20 cellular contexts compared by ENCODE assay signal in the genomic region with DNA sequence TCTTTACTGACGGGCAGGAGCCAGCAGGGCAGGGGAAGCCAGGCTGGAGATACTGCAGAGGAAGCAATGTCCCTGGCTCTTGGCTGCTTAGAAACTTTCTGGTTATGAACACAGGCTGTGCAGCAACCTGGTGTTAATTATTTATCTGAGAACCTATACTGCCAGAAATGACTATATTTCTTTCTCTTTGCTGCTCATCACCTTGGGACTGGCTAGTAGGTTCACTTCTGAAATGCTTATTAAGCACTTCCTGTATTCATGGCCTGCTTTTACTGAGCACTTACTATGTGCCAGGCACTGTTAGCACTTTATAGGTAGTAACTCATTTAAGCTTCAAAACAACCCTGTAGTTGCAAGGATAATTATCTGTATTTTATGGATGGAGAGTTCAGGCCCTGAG.
DNase-seq lines count a peak whose midpoint lies in the region; ATAC-seq and TF ChIP-seq lines count a peak whose summit lies in the region.
"Had no signal": no experiment of that assay in that cellular context is flagged by ENCODE, and none has a peak within 500 bp of the region (broad histone marks: within the 10 kb centered on the region; RNA-seq: fewer than 3 reads in every experiment).

No MANE protein-coding gene starts in this region.

- H3K9me3 ChIP-seq in HUES48 (ENCODE audit: control insufficient read depth, insufficient read depth, low read length): no peaks in the 10 kb centered on the region
- H3K9me3 ChIP-seq: colonic mucosa, thoracic aorta had no signal

- no peak for TF ChIP-seq CTCF in GM20000 (IDR thresholded peaks at IDR 0.05; ENCODE audit: extremely low read depth, missing control alignments)

- H3K27me3 ChIP-seq in HUES48 (ENCODE audit: control insufficient read depth, insufficient read depth, low read length): no peaks in the 10 kb centered on the region
- H3K27me3 ChIP-seq: colonic mucosa had no signal

- H3K9ac ChIP-seq in HUES48 (ENCODE audit: low read depth, low read length): no peak overlapping the region

- H3K4me1 ChIP-seq in HUES48 (ENCODE audit: control insufficient read depth, insufficient read depth, low read length): no peaks in the 10 kb centered on the region; the same call in 1 of the 2 replicates
- H3K4me1 ChIP-seq: colonic mucosa had no signal

- DNase-seq in GM20000 (ENCODE audit: low spot score): peak; percentile 45
- DNase-seq in KG1 (lab: John Stamatoyannopoulos, UW): no peak
- DNase-seq in NOMO-1 treated with dmso at 0.1 percent for 144 hours (lab: John Stamatoyannopoulos, UW; ENCODE audit: unreplicated experiment): no peak
- DNase-seq in NOMO-1 (lab: John Stamatoyannopoulos, UW; ENCODE audit: unreplicated experiment in 2 of 2): no peak
- no peak for DNase-seq in DMS79 treated with DMSO at 0.1 percent for 48 hours (lab: John Stamatoyannopoulos, UW)
- DNase-seq: activated CD4-positive, alpha-beta T cell treated with anti-CD3 and anti-CD28 coated beads, Interleukin-2, amount 10 ng/mL, durations not matched to agents 24 days and 14 days; activated CD8-positive, alpha-beta memory T cell treated with anti-CD3 and anti-CD28 coated beads, Interleukin-2, amount 50 U/mL, for 48 hours; activated naive CD4-positive, alpha-beta T cell treated with anti-CD3 and anti-CD28 coated beads, Interleukin-2, amount 50 U/mL, for 16 hours; AML-193; colonic mucosa; HCEC 1CT; hypothalamus; NCI-H146; NCI-H345 had no signal

- no peak overlapping the region for H3K4me3 ChIP-seq in HUES48 (ENCODE audit: low read depth, low read length)
- H3K4me3 ChIP-seq: colonic mucosa, skin epidermis, thoracic aorta had no signal

- ATAC-seq in GM18873 (IDR thresholded peaks at IDR 0.05; ENCODE audit: low FRiP score, unreplicated experiment) (peak; percentile 70), HG02973 (IDR thresholded peaks at IDR 0.05; ENCODE audit: unreplicated experiment) (peak; percentile 64)
- ATAC-seq: natural killer cell treated with Interleukin-12 subunit alpha and Interleukin-12 subunit beta and Interleukin-15 and Interleukin-18, amount 100 ng/mL, for 72 hours had no signal

- H3K27ac ChIP-seq in HUES48 (ENCODE audit: low read depth, low read length): peak overlapping the region; percentile 23
- H3K27ac ChIP-seq: colonic mucosa, skin epidermis, thoracic aorta had no signal

- H3K36me3 ChIP-seq in HUES48 (ENCODE audit: control insufficient read depth, insufficient read depth, low read length): no peaks in the 10 kb centered on the region
- H3K36me3 ChIP-seq: colonic mucosa, thoracic aorta had no signal
